In genomic region chr19:33193864-33194362, GRCh38 we compare ENCODE assay signal across 8 cellular contexts. TPM values are rescaled to one million over a fixed set of nuclear protein-coding genes. Genes with fewer than 3 reads are reported as not detected.
DNase-seq lines count a peak whose midpoint lies in the region; ATAC-seq and TF ChIP-seq lines count a peak whose summit lies in the region.

LRP3 (plus strand) TSS chr19:33194330; CDS start chr19:33194786, 456 bp downstream.

- no peaks in the 10 kb centered on the region for H3K9me3 Mint-ChIP-seq in naive thymus-derived CD8-positive, alpha-beta T cell

- no peaks in the 10 kb centered on the region for H3K27me3 ChIP-seq in ACC112 (ENCODE audit: insufficient read depth, low read length)

- no peak for ATAC-seq in naive thymus-derived CD8-positive, alpha-beta T cell

- peaks cover 22 to 51% (median 31%) of the 10 kb centered on the region in 5 donors for H3K27me3 Mint-ChIP-seq in naive thymus-derived CD8-positive, alpha-beta T cell

- H3K36me3 ChIP-seq in ACC112 (ENCODE audit: insufficient read depth, low read length), result no peaks in the 10 kb centered on the region

- DNase-seq in HFF-Myc (ENCODE audit: extremely low read depth, low read depth), result no peak
- DNase-seq in SW480 (ENCODE audit: low spot score), result peak; percentile 33
- no peak for DNase-seq in fibroblast of mammary gland (ENCODE audit: low read depth)
- no peak for DNase-seq in naive thymus-derived CD8-positive, alpha-beta T cell
- no peak for DNase-seq in activated gamma-delta T cell (lab: John Stamatoyannopoulos, UW)
- DNase-seq in SKM-1 treated with dmso at 0.1 percent for 144 hours (lab: John Stamatoyannopoulos, UW; ENCODE audit: unreplicated experiment), result no peak
- no peak for DNase-seq in GM10248 (ENCODE audit: extremely low spot score)

- peaks cover 0 to 6% (median 3%) of the 10 kb centered on the region in 4 donors for H3K4me1 Mint-ChIP-seq in naive thymus-derived CD8-positive, alpha-beta T cell

- H3K4me3 ChIP-seq in ACC112 (ENCODE audit: low read depth, low read length) (peak within 1 kb of the TSS; percentile 86), HFF-Myc (replicated peaks; ENCODE audit: low read depth, low read length) (peak within 1 kb of the TSS; percentile 64), fibroblast of mammary gland (ENCODE audit: control insufficient read depth, low read depth, low read length) (peak within 1 kb of the TSS; percentile 55)

- peak within 1 kb of the TSS in 9 of 10 donors; percentile 33 to 76 (median 61) for H3K4me3 Mint-ChIP-seq in naive thymus-derived CD8-positive, alpha-beta T cell

- peaks cover 0 to 3% (median 0%) of the 10 kb centered on the region in 3 donors for H3K36me3 Mint-ChIP-seq in naive thymus-derived CD8-positive, alpha-beta T cell

- peaks cover 5% of the 10 kb centered on the region for H3K4me1 ChIP-seq in ACC112 (ENCODE audit: control insufficient read depth, insufficient read depth, low read length, unreplicated experiment)

- H3K27ac ChIP-seq in ACC112 (ENCODE audit: low read depth, low read length), result no peak within 1 kb of the TSS

- H3K79me2 ChIP-seq in ACC112 (ENCODE audit: control insufficient read depth, insufficient read depth, low read length, unreplicated experiment), result no peaks in the 10 kb centered on the region

- TF ChIP-seq CTCF in HFF-Myc (IDR thresholded peaks at IDR 0.05; ENCODE audit: low read depth, low read length, missing control alignments) (no peak), fibroblast of mammary gland (conservative IDR thresholded peaks at IDR 0.05; ENCODE audit: control insufficient read depth, insufficient read depth, low read depth, low read length) (no peak), GM10248 (IDR thresholded peaks at IDR 0.05; ENCODE audit: control extremely low read depth, extremely low read depth, low read depth, missing control alignments) (no peak)

- no peak within 1 kb of the TSS for H3K27ac Mint-ChIP-seq in naive thymus-derived CD8-positive, alpha-beta T cell

- POLR2A ChIA-PET in naive thymus-derived CD8-positive, alpha-beta T cell (lab: Charles Lee), result no interaction called here
- POLR2A ChIA-PET in GM10248 (lab: Yijun Ruan, JAX), result no interaction called here

- H2AFZ ChIP-seq in ACC112 (ENCODE audit: low read length, unreplicated experiment), result no peak within 1 kb of the TSS

- CTCF ChIA-PET in GM10248 (lab: Yijun Ruan, JAX), result interaction anchor here (1.1 kb wide), 1 partner anchor 10 kb away, joined by 4 read pairs; no protein-coding TSS in a partner anchor

RNA-seq across cellular contexts. Expression of gene LRP3, which starts in this region (rescaled TPM):
- not detected for total RNA-seq in naive thymus-derived CD8-positive, alpha-beta T cell
- polyA plus RNA-seq in naive thymus-derived CD8-positive, alpha-beta T cell, result not detected
